ENCODE assay signal across 25 cellular contexts in the genomic region with DNA sequence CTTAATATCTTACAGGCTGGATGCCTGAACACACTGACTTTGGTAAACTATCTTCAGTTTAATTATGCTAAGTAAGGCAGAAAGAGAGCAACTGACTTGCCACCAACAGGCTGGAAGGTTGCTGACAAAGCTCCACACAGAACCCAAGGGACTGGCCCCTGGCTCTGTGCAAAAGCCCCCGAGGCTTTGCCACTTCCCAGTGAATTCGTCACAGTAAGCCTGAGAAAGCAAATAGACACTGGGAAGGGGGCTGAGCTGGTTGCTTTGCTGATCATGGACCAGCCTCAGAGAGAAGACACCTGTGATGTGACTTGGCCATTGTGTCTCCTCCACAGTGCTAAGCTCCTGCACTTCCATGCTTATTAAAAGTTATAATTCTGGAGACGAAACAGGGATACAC.
"Had no signal": no experiment of that assay in that cellular context is flagged by ENCODE, and none has a peak within 500 bp of the region (broad histone marks: within the 10 kb centered on the region; RNA-seq: fewer than 3 reads in every experiment).

No MANE protein-coding gene starts in this region.

- ATAC-seq: mucosa of descending colon had no signal

- H3K27ac Mint-ChIP-seq: activated naive CD4-positive, alpha-beta T cell treated with anti-CD3 and anti-CD28 coated beads, Interleukin-2, amount 50 U/mL, for 24 hours; immature natural killer cell; memory B cell had no signal

- H3K79me2 ChIP-seq: parathyroid adenoma had no signal

- H3K4me3 ChIP-seq: adrenal gland, coronary artery, gastrocnemius medialis, heart left ventricle, mucosa of descending colon, sigmoid colon, tibial nerve, uterus had no signal

- DNase-seq: activated CD4-positive, alpha-beta T cell treated with anti-CD3 and anti-CD28 coated beads for 1 hour; activated CD8-positive, alpha-beta memory T cell treated with anti-CD3 and anti-CD28 coated beads for 24 hours; activated CD8-positive, alpha-beta memory T cell treated with anti-CD3 and anti-CD28 coated beads, Interleukin-2, amount 50 U/mL, for 48 hours; activated effector memory CD4-positive, alpha-beta T cell treated with anti-CD3 and anti-CD28 coated beads, Interleukin-2, amount 50 U/mL, for 16 hours; activated T-cell treated with anti-CD3 and anti-CD28 coated beads, Interleukin-2, amount 50 U/mL, for 48 hours; adrenal gland; erythroblast; gastrocnemius medialis; heart left ventricle; immature natural killer cell; mucosa of descending colon; naive B cell; sigmoid colon; stimulated activated CD8-positive, alpha-beta memory T cell treated with anti-CD3 and anti-CD28 coated beads, Interleukin-4, amount 100 ng/mL, for 48 hours; stimulated activated naive CD4-positive, alpha-beta T cell treated with Interleukin-2 at 50 U/mL for 16 hours; T-helper 2 cell; uterus; WERI-Rb-1 had no signal

- H2AFZ ChIP-seq: parathyroid adenoma had no signal

- H3K27ac ChIP-seq: adrenal gland, coronary artery, gastrocnemius medialis, heart left ventricle, neutrophil, parathyroid adenoma, sigmoid colon, WERI-Rb-1 had no signal

- H3K9me3 ChIP-seq: adrenal gland, breast epithelium, gastrocnemius medialis, heart left ventricle, mucosa of descending colon, neutrophil, sigmoid colon, tibial nerve, uterus had no signal

- H3K4me1 Mint-ChIP-seq: activated naive CD4-positive, alpha-beta T cell treated with anti-CD3 and anti-CD28 coated beads, Interleukin-2, amount 50 U/mL, for 24 hours; immature natural killer cell; memory B cell; naive B cell had no signal

- H3K27me3 ChIP-seq: adrenal gland, breast epithelium, gastrocnemius medialis, heart left ventricle, neutrophil, sigmoid colon, tibial nerve, uterus had no signal

- H3K9ac ChIP-seq: parathyroid adenoma had no signal

- H3K4me3 Mint-ChIP-seq: activated naive CD4-positive, alpha-beta T cell treated with anti-CD3 and anti-CD28 coated beads, Interleukin-2, amount 50 U/mL, for 24 hours; immature natural killer cell; memory B cell; naive B cell had no signal

- H3K36me3 ChIP-seq: adrenal gland, breast epithelium, gastrocnemius medialis, heart left ventricle, neutrophil, sigmoid colon, uterus, WERI-Rb-1 had no signal

- H3K4me1 ChIP-seq: adrenal gland, breast epithelium, gastrocnemius medialis, parathyroid adenoma, sigmoid colon, uterus had no signal

- H3K36me3 Mint-ChIP-seq: activated naive CD4-positive, alpha-beta T cell treated with anti-CD3 and anti-CD28 coated beads, Interleukin-2, amount 50 U/mL, for 24 hours; immature natural killer cell; memory B cell; naive B cell had no signal

- H3K9me3 Mint-ChIP-seq: activated naive CD4-positive, alpha-beta T cell treated with anti-CD3 and anti-CD28 coated beads, Interleukin-2, amount 50 U/mL, for 24 hours; memory B cell had no signal
